13 cellular contexts compared by ENCODE assay signal in the genomic region with DNA sequence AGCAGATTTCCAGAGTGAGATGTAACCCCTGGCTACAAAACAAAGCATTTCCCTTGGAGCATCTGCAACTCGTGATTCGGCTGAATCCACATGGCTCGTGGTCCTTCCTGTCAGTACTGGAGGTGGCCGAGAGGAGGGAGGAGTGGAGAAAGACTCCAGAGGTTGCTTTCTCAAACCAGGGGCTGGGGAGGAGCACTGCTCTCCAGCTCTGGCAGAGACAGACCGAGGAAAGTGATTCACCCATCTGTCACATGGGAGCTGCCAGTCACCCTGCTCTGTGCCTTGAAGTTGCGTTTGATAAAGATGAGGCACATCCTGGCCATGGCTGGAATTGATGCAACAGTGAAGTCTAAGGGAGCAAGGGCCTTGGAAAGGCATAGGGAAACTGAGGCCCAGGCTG.
A peak's percentile ranks its signal among the peaks of the same experiment; 100 is the strongest.
DNase-seq lines count a peak whose midpoint lies in the region; ATAC-seq and TF ChIP-seq lines count a peak whose summit lies in the region.
"Had no signal": no experiment of that assay in that cellular context is flagged by ENCODE, and none has a peak within 500 bp of the region (broad histone marks: within the 10 kb centered on the region; RNA-seq: fewer than 3 reads in every experiment).

No MANE protein-coding gene starts in this region.

- H3K27me3 ChIP-seq in MG63, result no peaks in the 10 kb centered on the region
- no peaks in the 10 kb centered on the region for H3K27me3 ChIP-seq in Peyer's patch
- H3K27me3 ChIP-seq: right atrium auricular region had no signal

- peaks cover 0 to 3% (median 0%) of the 10 kb centered on the region in 4 donors for H3K4me1 ChIP-seq in Peyer's patch

- ATAC-seq in GM18867 (IDR thresholded peaks at IDR 0.05; ENCODE audit: unreplicated experiment), result no peak
- ATAC-seq: activated CD8-positive, alpha-beta T cell treated with anti-CD3 and anti-CD28 coated beads, Interleukin-2, amount 10 ng/mL, durations not matched to agents 7 days and 5 days; stimulated activated naive CD8-positive, alpha-beta T cell treated with anti-CD3 and anti-CD28 coated beads, Interleukin-15, amount 100 ng/mL, for 72 hours had no signal

- H3K27ac ChIP-seq in Peyer's patch, result no peak overlapping the region
- H3K27ac ChIP-seq: right atrium auricular region had no signal

- H3K36me3 ChIP-seq in MG63 (no peaks in the 10 kb centered on the region), Peyer's patch (no peaks in the 10 kb centered on the region)
- H3K36me3 ChIP-seq: right atrium auricular region had no signal

- TF ChIP-seq POLR2A in lower leg skin (IDR thresholded peaks at IDR 0.05) (no peak), Peyer's patch (IDR thresholded peaks at IDR 0.05) (no peak)

- TF ChIP-seq CTCF in cardiac fibroblast (IDR thresholded peaks at IDR 0.05; ENCODE audit: low read depth, low read length) (peak; percentile 14), lower leg skin (IDR thresholded peaks at IDR 0.05) (no peak), Peyer's patch (IDR thresholded peaks at IDR 0.05) (no peak)

- WGBS in lower leg skin, 2 donors, result 38 to 45% methylated on average over 6 of the region's 6 CpGs

- peak; percentile 58 for DNase-seq in COLO829 (ENCODE audit: low spot score)
- DNase-seq in MG63, result peak; percentile 86
- peak; percentile 73 to 77 for DNase-seq in cardiac fibroblast (ENCODE audit: low read depth in 2 of 2)
- peak; percentile 69 to 89 for DNase-seq in lower leg skin (ENCODE audit: low spot score in 2 of 2)
- DNase-seq in stimulated activated CD8-positive, alpha-beta memory T cell treated with anti-CD3 and anti-CD28 coated beads, Interleukin-4, amount 100 ng/mL, for 48 hours, result no peak
- DNase-seq in Peyer's patch, result no peak
- no peak for DNase-seq in COR-L47 (lab: John Stamatoyannopoulos, UW)
- DNase-seq: activated CD8-positive, alpha-beta T cell treated with anti-CD3 and anti-CD28 coated beads, Interleukin-2, amount 10 ng/mL, durations not matched to agents 7 days and 5 days; activated gamma-delta T cell treated with Interleukin-2 at 50 U/mL for 16 hours; erythroblast; stimulated activated naive CD8-positive, alpha-beta T cell treated with anti-CD3 and anti-CD28 coated beads, Interleukin-15, amount 100 ng/mL, for 72 hours had no signal

- H3K9me3 ChIP-seq in MG63, result no peaks in the 10 kb centered on the region
- no peaks in the 10 kb centered on the region for H3K9me3 ChIP-seq in Peyer's patch
- H3K9me3 ChIP-seq: right atrium auricular region had no signal

- intact Hi-C loops in lower leg skin (cut with DNase I; ENCODE audit: low total_unique reads), result no loop called here

- no peak overlapping the region for H3K4me3 ChIP-seq in MG63
- no peak overlapping the region for H3K4me3 ChIP-seq in cardiac fibroblast (replicated peaks in 1 of 2; ENCODE audit: low read depth in 2 of 2, low read length in 2 of 2)
- H3K4me3 ChIP-seq in lower leg skin (ENCODE audit: low read depth, poor library complexity, severe bottlenecking), result no peak overlapping the region
- no peak overlapping the region for H3K4me3 ChIP-seq in Peyer's patch
- H3K4me3 ChIP-seq: right atrium auricular region had no signal

Comparison
In these comparisons a context has a peak if more than half of its experiments do, and no peak if none do; other contexts are left out.
1. DNase-seq: peak in COLO829 (single experiment), MG63 (single experiment), cardiac fibroblast (2 of 2) and lower leg skin (2 of 2); none in stimulated activated CD8-positive, alpha-beta memory T cell treated with anti-CD3 and anti-CD28 coated beads, Interleukin-4, amount 100 ng/mL, for 48 hours (single experiment), Peyer's patch (0 of 3) and COR-L47 (single experiment).